24 cellular contexts compared by ENCODE assay signal in genomic region chr1:237702161-237702560, GRCh38.
DNase-seq lines count a peak whose midpoint lies in the region; ATAC-seq, FAIRE-seq and TF ChIP-seq lines count a peak whose summit lies in the region.
"Had no signal": no experiment of that assay in that cellular context is flagged by ENCODE, and none has a peak within 500 bp of the region (broad histone marks: within the 10 kb centered on the region; RNA-seq: fewer than 3 reads in every experiment).

No MANE protein-coding gene starts in this region.

- no peak overlapping the region for H3K4me2 ChIP-seq in GM12878 (ENCODE audit: control insufficient read depth, insufficient read depth)

- H3K9ac ChIP-seq in GM12878 (ENCODE audit: control insufficient read depth, insufficient read depth, low read length): no peak overlapping the region

- RAD21 ChIA-PET in GM12878 (lab: Charles Lee; ENCODE audit: unreplicated experiment): no interaction called here

- no peak overlapping the region for H2AFZ ChIP-seq in GM12878 (ENCODE audit: control insufficient read depth, low read depth, low read length)

- DNase-seq in GM12865 (ENCODE audit: low read depth) (peak; percentile 23), NCI-H2029 (lab: John Stamatoyannopoulos, UW) (peak; percentile 9), GM12878 (ENCODE audit: low read depth, low spot score) (no peak), HUDEP-2 (lab: John Stamatoyannopoulos, UW; ENCODE audit: unreplicated experiment in 76 of 76) (no peak), kidney tubule cell (ENCODE audit: low spot score) (no peak)
- no peak for DNase-seq in activated CD4-positive, alpha-beta T cell treated with anti-CD3 and anti-CD28 coated beads for 48 hours
- DNase-seq: C1 segment of cervical spinal cord; CD4-positive, alpha-beta memory T cell; COR-L47; DMS79; EL; GDM1; GOT3; HCEC 1CT; Kasumi-1; NCI-H1436; NCI-H187 treated with DMSO at 0.1 percent for 48 hours; NCI-H446 treated with DMSO at 0.1 percent for 48 hours; OCI-M1; Peyer's patch; SHP77 treated with DMSO at 0.1 percent for 48 hours; T-helper 1 cell had no signal

- TF ChIP-seq RAD21 in GM12878 (IDR thresholded peaks at IDR 0.05; ENCODE audit: insufficient read depth, low read depth, low read length): no peak

- H3K9me3 ChIP-seq in GM12878 (replicated peaks; ENCODE audit: control insufficient read depth, insufficient read depth, low read length): no peaks in the 10 kb centered on the region
- H3K9me3 ChIP-seq: Peyer's patch had no signal

- TF ChIP-seq EP300 in GM12878 (IDR thresholded peaks at IDR 0.05; ENCODE audit: borderline replicate concordance in 1 of 2, control insufficient read depth in 1 of 2, low read depth in 2 of 2, low read length in 2 of 2): no peak

- H3K27ac ChIP-seq in GM12878 (ENCODE audit: control insufficient read depth, insufficient read depth): no peak overlapping the region
- H3K27ac ChIP-seq: HL-60, Peyer's patch had no signal

- no peaks in the 10 kb centered on the region for H3K79me2 ChIP-seq in GM12878 (ENCODE audit: control insufficient read depth, insufficient read depth, low read length)

- H3K4me1 ChIP-seq in GM12878 (ENCODE audit: control insufficient read depth, insufficient read depth, low read length): no peaks in the 10 kb centered on the region
- H3K4me1 ChIP-seq: Peyer's patch had no signal

- H4K20me1 ChIP-seq in GM12878 (ENCODE audit: control insufficient read depth, insufficient read depth): no peaks in the 10 kb centered on the region

- no peak for TF ChIP-seq CTCF in GM12865 (IDR thresholded peaks at IDR 0.05; ENCODE audit: insufficient read depth, low read depth, low read length, missing control alignments)
- no peak for TF ChIP-seq CTCF in GM12878 (IDR thresholded peaks at IDR 0.05 in 2 of 3, conservative IDR thresholded peaks at IDR 0.05 in 1 of 3; ENCODE audit: control insufficient read depth in 2 of 3, extremely low read depth in 1 of 3, insufficient read depth in 1 of 3, low read depth in 3 of 3, low read length in 3 of 3)

- no peak for FAIRE-seq in GM12878 (lab: Jason Lieb, UNC)

- ATAC-seq in GM19035 (IDR thresholded peaks at IDR 0.05; ENCODE audit: unreplicated experiment): peak; percentile 59
- peak; percentile 41 for ATAC-seq in GM12878

- SMC1A ChIA-PET in GM12878 (lab: Charles Lee; ENCODE audit: uncharacterized antibody, unreplicated experiment): no interaction called here

- WGBS in GM12878 (ENCODE audit: insufficient coverage, insufficient replicate concordance, low lambda C conversion rate, missing lambda C conversion rate): 2% methylated on average over 2 of the region's 2 CpGs

- CTCF ChIA-PET in GM12878 (lab: Yijun Ruan, JAX): no interaction called here

- no peaks in the 10 kb centered on the region for H3K36me3 ChIP-seq in GM12878 (ENCODE audit: control insufficient read depth in 2 of 2, insufficient read depth in 2 of 2, low read length in 1 of 2)
- H3K36me3 ChIP-seq: Peyer's patch had no signal

- no peak for TF ChIP-seq POLR2A in GM12878 (IDR thresholded peaks at IDR 0.05; ENCODE audit: low read depth, low read length)

- in situ Hi-C loops in GM12878 (cut with MboI): no loop called here

- no TSS peak for BruUV-seq in GM12878 (replicated peaks; lab: Mats Ljungman, UMichigan)

- H3K4me3 ChIP-seq in GM12865 (ENCODE audit: low read depth, low read length): no peak overlapping the region
- H3K4me3 ChIP-seq in GM12878: no peak overlapping the region
- H3K4me3 ChIP-seq: Peyer's patch had no signal

- H3K27me3 ChIP-seq in GM12878 (replicated peaks in 1 of 2; ENCODE audit: control insufficient read depth in 2 of 2, insufficient read depth in 2 of 2, low read length in 1 of 2): no peaks in the 10 kb centered on the region
- H3K27me3 ChIP-seq: Peyer's patch had no signal

- POLR2A ChIA-PET in GM12878 (lab: Charles Lee): no interaction called here

- intact Hi-C loops in GM12878 (cut with micrococcal nuclease; ENCODE audit: unreplicated experiment): no loop called here

TF ChIP-seq in GM12878, 131 proteins besides CTCF, POLR2A, EP300 and RAD21:
- no peak for TF ChIP-seq CHD1 (IDR thresholded peaks at IDR 0.05; ENCODE audit: low read depth, low read length)
- no peak for TF ChIP-seq SIX5 (IDR thresholded peaks at IDR 0.05; ENCODE audit: low read depth, low read length, severe bottlenecking)
- no peak for TF ChIP-seq ZBTB11 (CRISPR knock-in tag; IDR thresholded peaks at IDR 0.05)
- TF ChIP-seq ZNF592 (IDR thresholded peaks at IDR 0.05): no peak
- no peak for TF ChIP-seq SRF (IDR thresholded peaks at IDR 0.05; ENCODE audit: low read depth in 2 of 2, low read length in 2 of 2)
- no peak for TF ChIP-seq RBBP5 (conservative IDR thresholded peaks at IDR 0.05)
- TF ChIP-seq CEBPB (IDR thresholded peaks at IDR 0.05; ENCODE audit: borderline replicate concordance in 1 of 2, low read depth in 2 of 2, low read length in 2 of 2): no peak
- no peak for TF ChIP-seq JUNB (IDR thresholded peaks at IDR 0.05)
- TF ChIP-seq ESRRA (IDR thresholded peaks at IDR 0.05; ENCODE audit: low read length): no peak
- no peak for TF ChIP-seq ZNF274 (IDR thresholded peaks at IDR 0.05; ENCODE audit: insufficient read depth, insufficient read length)
- TF ChIP-seq MLLT1 (IDR thresholded peaks at IDR 0.05): no peak
- no peak for TF ChIP-seq TCF7 (IDR thresholded peaks at IDR 0.05; ENCODE audit: borderline replicate concordance)

Comparison
In these comparisons a context has a peak if more than half of its experiments do, and no peak if none do; other contexts are left out.
1. DNase-seq: peak in GM12865 (single experiment) and NCI-H2029 (single experiment); none in GM12878 (single experiment), activated CD4-positive, alpha-beta T cell treated with anti-CD3 and anti-CD28 coated beads for 48 hours (single experiment), HUDEP-2 (0 of 76) and kidney tubule cell (single experiment).